ENCODE assay signal across 12 cellular contexts in genomic region chr16:4244254-4244812, GRCh38. TPM values are rescaled to one million over a fixed set of nuclear protein-coding genes. Genes with fewer than 3 reads are reported as not detected.
A peak's percentile ranks its signal among the peaks of the same experiment; 100 is the strongest.
DNase-seq lines count a peak whose midpoint lies in the region; ATAC-seq and TF ChIP-seq lines count a peak whose summit lies in the region.
"Had no signal": no experiment of that assay in that cellular context is flagged by ENCODE, and none has a peak within 500 bp of the region (broad histone marks: within the 10 kb centered on the region; RNA-seq: fewer than 3 reads in every experiment).

No MANE protein-coding gene starts in this region.

- WGBS in transverse colon (ENCODE audit: low coverage in 1 of 2), 2 donors = 72 to 75% methylated on average over 7 to 8 of the region's 8 CpGs

- DNase-seq in BE2C = peak; percentile 89
- peak; percentile 26 for DNase-seq in KBM-7
- peak; percentile 76 for DNase-seq in NCI-H748 (lab: John Stamatoyannopoulos, UW; ENCODE audit: unreplicated experiment)
- DNase-seq in transverse colon = no peak
- DNase-seq: dorsolateral prefrontal cortex; naive thymus-derived CD8-positive, alpha-beta T cell had no signal

- H3K4me1 ChIP-seq in BE2C (peaks cover 16% of the 10 kb centered on the region), transverse colon (no peaks in the 10 kb centered on the region)

- TF ChIP-seq CTCF in BE2C (IDR thresholded peaks at IDR 0.05; ENCODE audit: low read depth, low read length) = no peak
- no peak for TF ChIP-seq CTCF in transverse colon (IDR thresholded peaks at IDR 0.05)

- in situ Hi-C loops in KBM-7 (cut with MboI; ENCODE audit: low pct_unique_long_range_greater_than_20kb, low sequenced_read_pairs) (no loop called here), transverse colon (cut with MboI; ENCODE audit: low pct_ligation_motif_present in 1 of 4, low pct_unique_long_range_greater_than_20kb in 1 of 4, low sequenced_read_pairs in 3 of 4) (no loop called here)

- H3K4me3 ChIP-seq in BE2C (ENCODE audit: low read depth, low read length) = no peak overlapping the region
- H3K4me3 ChIP-seq in transverse colon = no peak overlapping the region
- H3K4me3 ChIP-seq: BLaER1 treated with 17β-estradiol and CSF1 and Interleukin-3, amounts not matched to agents 10 nM and 100 nM; dorsolateral prefrontal cortex had no signal

- TF ChIP-seq POLR2A in transverse colon (IDR thresholded peaks at IDR 0.05) = no peak

- no peak for TF ChIP-seq EP300 in transverse colon (IDR thresholded peaks at IDR 0.05; ENCODE audit: low read depth)

- H3K36me3 ChIP-seq in BE2C (no peaks in the 10 kb centered on the region), transverse colon (no peaks in the 10 kb centered on the region)
- H3K36me3 ChIP-seq: BLaER1 treated with 17β-estradiol and CSF1 and Interleukin-3, amounts not matched to agents 10 nM and 100 nM had no signal

- intact Hi-C loops in transverse colon (cut with DNase I; ENCODE audit: low total_unique reads) = no loop called here

- H3K9me3 ChIP-seq in BE2C (no peaks in the 10 kb centered on the region), transverse colon (no peaks in the 10 kb centered on the region)

- H3K27me3 ChIP-seq in BE2C (no peaks in the 10 kb centered on the region), transverse colon (no peaks in the 10 kb centered on the region)
- H3K27me3 ChIP-seq: BLaER1 treated with 17β-estradiol and CSF1 and Interleukin-3, amounts not matched to agents 10 nM and 100 nM; dorsolateral prefrontal cortex had no signal

- no peak overlapping the region for H3K27ac ChIP-seq in transverse colon
- H3K27ac ChIP-seq: BLaER1 treated with 17β-estradiol and CSF1 and Interleukin-3, amounts not matched to agents 10 nM and 100 nM; dorsolateral prefrontal cortex had no signal

- ATAC-seq in esophagus mucosa (peak; percentile 62), GM18502 (IDR thresholded peaks at IDR 0.05; ENCODE audit: poor library complexity, unreplicated experiment) (no peak), HG02840 (IDR thresholded peaks at IDR 0.05; ENCODE audit: low FRiP score, unreplicated experiment) (no peak), GM18868 (IDR thresholded peaks at IDR 0.05; ENCODE audit: unreplicated experiment) (no peak)
- ATAC-seq: naive thymus-derived CD8-positive, alpha-beta T cell; Panc1 had no signal

RNA-seq across cellular contexts. Expression of gene SRL, which starts 2.5 kb away (rescaled TPM):
- polyA plus RNA-seq in BE2C (2012; ENCODE audit: insufficient read depth, insufficient read length, low read depth) = 0.11 TPM
- total RNA-seq in esophagus mucosa = 0.16 TPM
- under 1 TPM in 2 of 4 donors, not detected in 2; 0.32 to 0.68 TPM for total RNA-seq in transverse colon
- total RNA-seq: naive thymus-derived CD8-positive, alpha-beta T cell had no signal
- polyA plus RNA-seq: naive thymus-derived CD8-positive, alpha-beta T cell had no signal

RNA-seq across cellular contexts. Expression of gene TFAP4, which starts 28.5 kb away (rescaled TPM):
- 40.1 TPM for polyA plus RNA-seq in BE2C (2012; ENCODE audit: insufficient read depth, insufficient read length, low read depth)
- total RNA-seq in esophagus mucosa (11.6 TPM), transverse colon (1 to 10 TPM; 4.6 to 8.4 (median 6.3) TPM)
